ENCODE assay signal across 8 cellular contexts in the genomic region with DNA sequence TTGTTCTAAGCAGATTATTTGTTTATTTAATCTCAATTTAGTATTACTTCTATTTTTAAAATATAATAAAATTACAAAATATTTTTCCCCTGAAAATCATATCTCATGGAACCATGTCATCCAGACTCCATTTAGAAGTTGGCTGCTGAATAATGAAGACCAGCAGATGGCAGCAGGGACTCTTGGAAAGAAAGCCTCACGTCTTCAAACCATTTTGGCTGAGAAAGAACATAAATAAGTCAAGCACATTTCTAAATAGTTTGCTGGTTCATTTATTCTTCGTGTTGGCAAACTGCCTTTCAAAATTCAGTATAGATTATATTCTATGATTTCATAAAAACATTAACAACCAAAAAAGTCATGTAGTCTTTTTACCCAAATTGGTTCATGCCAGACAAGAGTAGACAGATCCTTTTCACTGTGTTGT.
A peak's percentile ranks its signal among the peaks of the same experiment; 100 is the strongest.
DNase-seq lines count a peak whose midpoint lies in the region; ATAC-seq and TF ChIP-seq lines count a peak whose summit lies in the region.

No MANE protein-coding gene starts in this region.

- POLR2A ChIA-PET in CD4-positive, alpha-beta memory T cell (lab: Charles Lee; ENCODE audit: partially characterized antibody): no interaction called here
- POLR2A ChIA-PET in activated CD8-positive, alpha-beta T cell treated with anti-CD3 and anti-CD28 coated beads for 36 hours (lab: Charles Lee): interaction anchor here (0.6 kb wide), 1 partner anchor 19 kb away, joined by 3 read pairs; no protein-coding TSS in a partner anchor

- intact Hi-C loops in CD4-positive, alpha-beta memory T cell (cut with micrococcal nuclease): loop anchor here (1.0 to 10.0 kb wide), 2 partner anchors 207 to 1765 kb away; no protein-coding TSS in a partner anchor
- intact Hi-C loops in activated CD8-positive, alpha-beta T cell treated with anti-CD3 and anti-CD28 coated beads for 36 hours (cut with micrococcal nuclease): loop anchor here (5.0 kb wide), 1 partner anchor 208 kb away; no protein-coding TSS in a partner anchor
- intact Hi-C loops in head of caudate nucleus (cut with DNase I): loop anchor here (2.0 to 5.0 kb wide), 2 partner anchors 71 to 208 kb away; a partner anchor contains a TSS

- peak; percentile 67 for ATAC-seq in GM18868 (IDR thresholded peaks at IDR 0.05; ENCODE audit: unreplicated experiment)
- no peak for ATAC-seq in activated CD8-positive, alpha-beta T cell treated with anti-CD3 and anti-CD28 coated beads for 36 hours
- no peak for ATAC-seq in GM19452 (IDR thresholded peaks at IDR 0.05; ENCODE audit: unreplicated experiment)

- no peaks in the 10 kb centered on the region for H3K4me1 ChIP-seq in CD4-positive, alpha-beta memory T cell (ENCODE audit: insufficient read depth, low read length)

- no peaks in the 10 kb centered on the region for H3K36me3 ChIP-seq in CD4-positive, alpha-beta memory T cell (ENCODE audit: insufficient read depth, low read length)

- no peaks in the 10 kb centered on the region for H3K9me3 Mint-ChIP-seq in CD4-positive, alpha-beta memory T cell
- H3K9me3 Mint-ChIP-seq in activated CD8-positive, alpha-beta T cell treated with anti-CD3 and anti-CD28 coated beads for 36 hours: no peaks in the 10 kb centered on the region

- H3K9me3 ChIP-seq in CD4-positive, alpha-beta memory T cell (ENCODE audit: control insufficient read depth in 1 of 2, low read length in 2 of 2): no peaks in the 10 kb centered on the region

- CTCF ChIA-PET in CD4-positive, alpha-beta memory T cell (lab: Charles Lee; ENCODE audit: partially characterized antibody): interaction anchor here (2.4 kb wide), 1 partner anchor 12 kb away, joined by 6 read pairs; no protein-coding TSS in a partner anchor
- CTCF ChIA-PET in activated CD8-positive, alpha-beta T cell treated with anti-CD3 and anti-CD28 coated beads for 36 hours (lab: Charles Lee): interaction anchor here (0.6 to 0.8 kb wide), 3 partner anchors 9 to 352 kb away, joined by 3 to 5 read pairs (median 3); no protein-coding TSS in a partner anchor

- no peak overlapping the region for H3K4me3 Mint-ChIP-seq in CD4-positive, alpha-beta memory T cell
- H3K4me3 Mint-ChIP-seq in activated CD8-positive, alpha-beta T cell treated with anti-CD3 and anti-CD28 coated beads for 36 hours: no peak overlapping the region

- DNase-seq in CD4-positive, alpha-beta memory T cell: peak in 3 of 5 donors; percentile 3 to 5 (median 4)
- DNase-seq in NCI-H2227 (lab: John Stamatoyannopoulos, UW; ENCODE audit: unreplicated experiment) (peak; percentile 71), head of caudate nucleus (peak in 40 of 42 donors; percentile 29 to 91 (median 76)), renal cortical epithelial cell (ENCODE audit: low read depth) (peak; percentile 69)
- DNase-seq in activated CD8-positive, alpha-beta T cell treated with anti-CD3 and anti-CD28 coated beads for 36 hours: peak; percentile 60
- no peak for DNase-seq in stimulated activated naive CD4-positive, alpha-beta T cell treated with Interleukin-2 at 50 U/mL for 16 hours (lab: John Stamatoyannopoulos, UW)

- H3K4me3 ChIP-seq in CD4-positive, alpha-beta memory T cell (ENCODE audit: low read length in 2 of 2): no peak overlapping the region

- H3K27ac Mint-ChIP-seq in CD4-positive, alpha-beta memory T cell: no peak overlapping the region
- no peak overlapping the region for H3K27ac Mint-ChIP-seq in activated CD8-positive, alpha-beta T cell treated with anti-CD3 and anti-CD28 coated beads for 36 hours

- no peaks in the 10 kb centered on the region for H3K36me3 Mint-ChIP-seq in CD4-positive, alpha-beta memory T cell
- H3K36me3 Mint-ChIP-seq in activated CD8-positive, alpha-beta T cell treated with anti-CD3 and anti-CD28 coated beads for 36 hours (ENCODE audit: low read depth): no peaks in the 10 kb centered on the region

- H3K27me3 ChIP-seq in CD4-positive, alpha-beta memory T cell (ENCODE audit: insufficient read depth, low read length): no peaks in the 10 kb centered on the region

- H3K27me3 Mint-ChIP-seq in CD4-positive, alpha-beta memory T cell: peaks cover 5 to 13% of the 10 kb centered on the region in 2 donors
- peaks cover 22% of the 10 kb centered on the region for H3K27me3 Mint-ChIP-seq in activated CD8-positive, alpha-beta T cell treated with anti-CD3 and anti-CD28 coated beads for 36 hours

- peak; percentile 66 for TF ChIP-seq CTCF in activated CD8-positive, alpha-beta T cell treated with anti-CD3 and anti-CD28 coated beads for 36 hours (IDR thresholded peaks at IDR 0.05)

- H3K27ac ChIP-seq in CD4-positive, alpha-beta memory T cell (ENCODE audit: low read depth, low read length): no peak overlapping the region

- H3K4me1 Mint-ChIP-seq in CD4-positive, alpha-beta memory T cell: no peaks in the 10 kb centered on the region
- H3K4me1 Mint-ChIP-seq in activated CD8-positive, alpha-beta T cell treated with anti-CD3 and anti-CD28 coated beads for 36 hours (ENCODE audit: low read depth): no peaks in the 10 kb centered on the region
